Comparison of ENCODE assay signal across 8 cellular contexts in the genomic region with DNA sequence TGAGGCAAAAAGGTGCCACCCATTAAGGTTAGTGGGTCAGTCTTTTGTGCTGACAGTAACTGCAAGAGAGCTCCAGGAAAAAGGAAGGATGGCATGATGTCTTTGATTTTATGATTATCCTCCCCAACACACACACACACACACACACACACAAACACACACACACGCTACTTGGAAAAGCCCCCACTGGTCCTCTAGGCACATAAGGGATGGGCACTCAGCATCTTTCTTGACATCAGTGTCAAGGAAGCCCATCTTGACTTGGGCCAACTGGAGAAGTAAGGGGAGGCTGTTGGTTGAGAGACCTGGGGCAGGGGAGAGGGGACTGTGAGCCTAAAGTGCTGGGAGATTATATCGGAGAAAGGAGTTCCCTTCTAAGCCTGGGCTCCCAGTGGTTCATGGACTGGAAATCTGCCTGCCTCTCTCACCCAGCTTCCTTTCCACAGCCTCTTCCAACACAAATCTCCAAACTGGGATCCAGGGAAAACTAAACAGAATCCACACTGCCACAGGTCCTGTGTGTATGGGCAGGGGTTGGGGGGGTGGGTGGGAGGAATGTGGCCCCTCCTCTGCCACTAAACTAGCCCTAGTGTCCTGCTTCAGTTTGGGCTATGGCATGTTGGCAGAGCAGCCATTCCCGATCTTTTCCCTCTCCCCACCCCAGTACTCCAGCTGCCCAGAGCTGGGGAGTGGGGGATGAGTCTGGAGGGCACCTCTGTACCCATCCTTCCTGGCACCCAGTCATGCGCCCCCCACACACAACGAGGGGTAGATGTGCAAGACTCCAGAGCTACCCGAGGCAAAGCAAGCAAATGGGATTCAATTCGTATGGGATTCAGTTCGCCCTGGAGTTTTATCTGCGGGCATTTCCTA. TPM values are rescaled to one million over a fixed set of nuclear protein-coding genes. Genes with fewer than 3 reads are reported as not detected.
DNase-seq lines count a peak whose midpoint lies in the region; ATAC-seq and TF ChIP-seq lines count a peak whose summit lies in the region.

No MANE protein-coding gene starts in this region.

- peaks cover 11 to 16% (median 12%) of the 10 kb centered on the region in 3 donors for H3K4me1 Mint-ChIP-seq in CD8-positive, alpha-beta memory T cell

- no peaks in the 10 kb centered on the region for H3K36me3 ChIP-seq in CD8-positive, alpha-beta memory T cell (ENCODE audit: insufficient read depth, low read length)
- H3K36me3 ChIP-seq in WERI-Rb-1 = peaks cover 58% of the 10 kb centered on the region
- H3K36me3 ChIP-seq in left ventricle myocardium inferior = peaks cover 43% of the 10 kb centered on the region
- H3K36me3 ChIP-seq in prostate gland = peaks cover 9 to 35% of the 10 kb centered on the region in 2 donors

- 18% methylated on average over 9 of the region's 9 CpGs for WGBS in prostate gland

- ATAC-seq in GM19023 (IDR thresholded peaks at IDR 0.05; ENCODE audit: unreplicated experiment) = no peak
- ATAC-seq in HG03097 (IDR thresholded peaks at IDR 0.05; ENCODE audit: low FRiP score, unreplicated experiment) = no peak

- H3K4me3 ChIP-seq in CD8-positive, alpha-beta memory T cell (ENCODE audit: low read length) = no peak overlapping the region
- H3K4me3 ChIP-seq in WERI-Rb-1 (ENCODE audit: low read depth, low read length) = peak overlapping the region; percentile 57
- peak overlapping the region; percentile 71 for H3K4me3 ChIP-seq in left ventricle myocardium inferior
- peak overlapping the region; percentile 69 to 73 for H3K4me3 ChIP-seq in prostate gland

- no peak for TF ChIP-seq POLR2A in prostate gland (IDR thresholded peaks at IDR 0.05)

- DNase-seq in CD8-positive, alpha-beta memory T cell = no peak
- DNase-seq in WERI-Rb-1 (no peak), left ventricle myocardium inferior (no peak), prostate gland (ENCODE audit: low spot score) (no peak), T-helper 2 cell (no peak)
- DNase-seq in activated CD4-positive, CD25-positive, alpha-beta regulatory T cell treated with anti-CD3 and anti-CD28 coated beads, Interleukin-2, amount 50 U/mL, for 72 hours = no peak

- intact Hi-C loops in left ventricle myocardium inferior (cut with micrococcal nuclease) = no loop called here
- intact Hi-C loops in prostate gland (cut with DNase I) = no loop called here

- H3K9me3 ChIP-seq in CD8-positive, alpha-beta memory T cell (ENCODE audit: low read length) = no peaks in the 10 kb centered on the region
- H3K9me3 ChIP-seq in WERI-Rb-1 (ENCODE audit: severe bottlenecking) = no peaks in the 10 kb centered on the region
- no peaks in the 10 kb centered on the region for H3K9me3 ChIP-seq in left ventricle myocardium inferior (replicated peaks)
- no peaks in the 10 kb centered on the region for H3K9me3 ChIP-seq in prostate gland

- H3K9me3 Mint-ChIP-seq in CD8-positive, alpha-beta memory T cell = no peaks in the 10 kb centered on the region

- CTCF ChIA-PET in CD8-positive, alpha-beta memory T cell (lab: Charles Lee) = no interaction called here

- H3K36me3 Mint-ChIP-seq in CD8-positive, alpha-beta memory T cell = no peaks in the 10 kb centered on the region

- H3K27me3 Mint-ChIP-seq in CD8-positive, alpha-beta memory T cell = peaks cover 21 to 33% of the 10 kb centered on the region in 2 donors

- H3K27me3 ChIP-seq in CD8-positive, alpha-beta memory T cell (ENCODE audit: insufficient read depth, low read length, poor library complexity, severe bottlenecking) = peaks cover 25% of the 10 kb centered on the region
- no peaks in the 10 kb centered on the region for H3K27me3 ChIP-seq in WERI-Rb-1 (ENCODE audit: insufficient read depth, low read depth, severe bottlenecking)
- H3K27me3 ChIP-seq in left ventricle myocardium inferior (ENCODE audit: low read depth) = no peaks in the 10 kb centered on the region
- no peaks in the 10 kb centered on the region for H3K27me3 ChIP-seq in prostate gland (replicated peaks; ENCODE audit: insufficient read depth)

- POLR2A ChIA-PET in CD8-positive, alpha-beta memory T cell (lab: Charles Lee) = no interaction called here

- TF ChIP-seq CTCF in WERI-Rb-1 (IDR thresholded peaks at IDR 0.05; ENCODE audit: low read depth, low read length) (no peak), left ventricle myocardium inferior (IDR thresholded peaks at IDR 0.05; ENCODE audit: borderline replicate concordance) (no peak), prostate gland (IDR thresholded peaks at IDR 0.05) (no peak)

- no peak overlapping the region for H3K27ac ChIP-seq in CD8-positive, alpha-beta memory T cell (ENCODE audit: low read depth, low read length)
- H3K27ac ChIP-seq in WERI-Rb-1 (peak overlapping the region; percentile 97), left ventricle myocardium inferior (replicated peaks) (peak overlapping the region; percentile 100), prostate gland (peak overlapping the region; percentile 97 to 99)

- peaks cover 10% of the 10 kb centered on the region for H3K4me1 ChIP-seq in CD8-positive, alpha-beta memory T cell (ENCODE audit: insufficient read depth, low read length)
- peaks cover 89% of the 10 kb centered on the region for H3K4me1 ChIP-seq in left ventricle myocardium inferior
- H3K4me1 ChIP-seq in prostate gland (replicated peaks) = peaks cover 21% of the 10 kb centered on the region

- H3K27ac Mint-ChIP-seq in CD8-positive, alpha-beta memory T cell = no peak overlapping the region

- H3K4me3 Mint-ChIP-seq in CD8-positive, alpha-beta memory T cell = peak overlapping the region in 4 of 7 donors; percentile 45 to 62 (median 56)

RNA-seq across cellular contexts. Expression of gene AMOTL2, which starts 1.6 kb away (rescaled TPM):
- total RNA-seq in CD8-positive, alpha-beta memory T cell = not detected
- 0.10 TPM for polyA plus RNA-seq in CD8-positive, alpha-beta memory T cell
- total RNA-seq in left ventricle myocardium inferior (44.4 TPM), prostate gland (10 to 100 TPM; 86.1 to 92.8 TPM)

Comparison
In these comparisons a context has a peak if more than half of its experiments do, and no peak if none do; other contexts are left out.
1. RNA of gene AMOTL2, which starts 1.6 kb away (total RNA-seq): 86.1 to 92.8 TPM in prostate gland and 44.4 TPM in left ventricle myocardium inferior (single experiment); not detected in CD8-positive, alpha-beta memory T cell; every median in the first group is over 10 times any median in the second.